ENCODE assay signal across 2 cellular contexts in the genomic region with DNA sequence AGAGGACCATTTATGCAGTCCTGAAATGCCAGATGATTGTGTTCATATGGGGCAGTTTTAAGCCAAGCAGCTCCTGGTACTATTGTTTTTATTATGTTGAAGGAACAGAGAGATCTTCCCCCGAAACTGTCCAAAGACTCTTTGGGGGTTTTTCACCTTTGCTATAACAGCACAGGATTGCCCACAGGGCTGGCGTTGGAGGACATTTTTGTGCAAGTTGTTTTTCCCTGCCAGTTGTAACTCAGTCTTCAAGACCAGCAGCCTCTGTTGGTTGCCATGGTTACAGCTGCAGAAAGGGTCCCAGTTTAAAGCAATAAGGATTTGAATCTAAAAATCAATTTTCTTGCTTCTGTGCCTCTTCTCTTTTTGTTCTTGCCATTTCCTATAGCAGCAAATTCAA.
TF ChIP-seq lines count a peak whose summit lies in the region.

No MANE protein-coding gene starts in this region.

TF ChIP-seq in GM23338, 12 proteins besides CTCF, POLR2A, EP300 and RAD21 (continues in another document):
- TF ChIP-seq JUNB (IDR thresholded peaks at IDR 0.05; ENCODE audit: unreplicated experiment) (no peak), ZNF331 (CRISPR knock-in tag; IDR thresholded peaks at IDR 0.05; ENCODE audit: low read depth) (no peak), POLR2AphosphoS5 (IDR thresholded peaks at IDR 0.05; ENCODE audit: low read depth) (no peak), NANOG (IDR thresholded peaks at IDR 0.05; ENCODE audit: borderline replicate concordance) (no peak), EZH2phosphoT487 (IDR thresholded peaks at IDR 0.05; ENCODE audit: unreplicated experiment) (no peak), EZH2 (IDR thresholded peaks at IDR 0.05; ENCODE audit: low read depth, unreplicated experiment) (no peak), ZNF114 (CRISPR knock-in tag; IDR thresholded peaks at IDR 0.05) (no peak), ETS1 (IDR thresholded peaks at IDR 0.05) (no peak), ZNF462 (CRISPR knock-in tag; IDR thresholded peaks at IDR 0.05) (no peak), CREB1 (CRISPR knock-in tag; IDR thresholded peaks at IDR 0.05; ENCODE audit: low read depth) (no peak), STAT1 (IDR thresholded peaks at IDR 0.05; ENCODE audit: unreplicated experiment) (no peak)

TF ChIP-seq in K562, 482 proteins besides CTCF, POLR2A, EP300 and RAD21:
- TF ChIP-seq RFX1 (IDR thresholded peaks at IDR 0.05) (peak; percentile 94), COPS2 (conservative IDR thresholded peaks at IDR 0.05) (no peak)
